Comparison of ENCODE assay signal across 25 cellular contexts in genomic region chr18:10038268-10038667, GRCh38.
DNase-seq lines count a peak whose midpoint lies in the region; ATAC-seq and TF ChIP-seq lines count a peak whose summit lies in the region.
"Had no signal": no experiment of that assay in that cellular context is flagged by ENCODE, and none has a peak within 500 bp of the region (broad histone marks: within the 10 kb centered on the region; RNA-seq: fewer than 3 reads in every experiment).

No MANE protein-coding gene starts in this region.

- RAD21 ChIA-PET in HCT116 (lab: Charles Lee; ENCODE audit: low non-redundant PET in 1 of 2, low total read pairs in 2 of 2, uncharacterized antibody in 2 of 2, unreplicated experiment in 2 of 2) = no interaction called here

- H3K4me1 ChIP-seq in HCT116 (ENCODE audit: control insufficient read depth in 1 of 2, insufficient read depth in 2 of 2, low read length in 2 of 2) (peaks cover 0 to 9% of the 10 kb centered on the region in 2 experiments; a peak in 2 of 4 replicates), Loucy (ENCODE audit: insufficient read depth, low read length, poor library complexity, severe bottlenecking) (peaks cover 6% of the 10 kb centered on the region), body of pancreas (peaks cover 78% of the 10 kb centered on the region), stomach (peaks cover 11 to 51% (median 26%) of the 10 kb centered on the region in 4 donors), esophagus muscularis mucosa (peaks cover 0 to 24% (median 21%) of the 10 kb centered on the region in 4 donors)

- POLR2A ChIA-PET in HCT116 (lab: Charles Lee) = no interaction called here

- H3K9me3 ChIP-seq in HCT116 (ENCODE audit: control insufficient read depth in 1 of 2, insufficient read depth in 1 of 2, low read depth in 1 of 2, low read length in 2 of 2) (no peaks in the 10 kb centered on the region), Loucy (ENCODE audit: insufficient read depth, low read depth, low read length) (no peaks in the 10 kb centered on the region), body of pancreas (no peaks in the 10 kb centered on the region), stomach (peaks cover 10 to 16% (median 12%) of the 10 kb centered on the region in 4 donors), esophagus muscularis mucosa (peaks cover 0 to 20% (median 13%) of the 10 kb centered on the region in 4 donors)

- WGBS in body of pancreas, 2 donors = 88 to 100% methylated on average over 2 of the region's 2 CpGs
- WGBS in stomach, 5 donors = 75 to 91% (median 81%) methylated on average over 2 of the region's 2 CpGs
- WGBS in esophagus muscularis mucosa = 73% methylated on average over 2 of the region's 2 CpGs

- H3K79me2 ChIP-seq in HCT116 (ENCODE audit: insufficient read depth, low read length) = no peaks in the 10 kb centered on the region
- peaks cover 6% of the 10 kb centered on the region; the same call in 1 of the 2 replicates for H3K79me2 ChIP-seq in Loucy (ENCODE audit: insufficient read depth, low read length)

- H3K4me2 ChIP-seq in HCT116 (ENCODE audit: low read length) (no peak overlapping the region), Loucy (ENCODE audit: low read depth, low read length, poor library complexity, severe bottlenecking) (no peak overlapping the region)

- TF ChIP-seq RAD21 in HCT116 (IDR thresholded peaks at IDR 0.05; ENCODE audit: low read depth) = peak; percentile 19; the same call in 1 of the 2 replicates

- intact Hi-C loops in HCT116 (cut with micrococcal nuclease) (no loop called here), body of pancreas (cut with DNase I) (no loop called here), stomach (cut with DNase I; ENCODE audit: low total_unique reads) (no loop called here), esophagus muscularis mucosa (cut with DNase I) (no loop called here)

- BruUV-seq in HCT116 (replicated peaks; lab: Mats Ljungman, UMichigan) = no TSS peak

- H3K27me3 ChIP-seq in HCT116 (ENCODE audit: insufficient read depth, low read length) = no peaks in the 10 kb centered on the region
- H3K27me3 ChIP-seq in Loucy (ENCODE audit: insufficient read depth, low read length, poor library complexity, severe bottlenecking) = no peaks in the 10 kb centered on the region
- H3K27me3 ChIP-seq in body of pancreas = no peaks in the 10 kb centered on the region
- no peaks in the 10 kb centered on the region for H3K27me3 ChIP-seq in stomach
- H3K27me3 ChIP-seq in esophagus muscularis mucosa = no peaks in the 10 kb centered on the region
- H3K27me3 ChIP-seq: dorsolateral prefrontal cortex, sigmoid colon had no signal

- no peak for TF ChIP-seq EP300 in stomach (IDR thresholded peaks at IDR 0.05)
- no peak for TF ChIP-seq EP300 in esophagus muscularis mucosa (IDR thresholded peaks at IDR 0.05)

- TF ChIP-seq POLR2A in HCT116 (IDR thresholded peaks at IDR 0.05; ENCODE audit: borderline replicate concordance, extremely low read depth, insufficient read depth, insufficient read length) = no peak
- no peak for TF ChIP-seq POLR2A in body of pancreas (IDR thresholded peaks at IDR 0.05)
- no peak for TF ChIP-seq POLR2A in stomach (IDR thresholded peaks at IDR 0.05)
- no peak for TF ChIP-seq POLR2A in esophagus muscularis mucosa (IDR thresholded peaks at IDR 0.05; ENCODE audit: low read depth)

- H2AFZ ChIP-seq in HCT116 (ENCODE audit: low read depth, low read length, poor library complexity, severe bottlenecking) = no peak overlapping the region
- no peak overlapping the region for H2AFZ ChIP-seq in Loucy (ENCODE audit: low read length)

- CTCF ChIA-PET in HCT116 (lab: Charles Lee) = no interaction called here

- H3K9me2 ChIP-seq in HCT116 (ENCODE audit: insufficient read depth) = no peaks in the 10 kb centered on the region
- no peaks in the 10 kb centered on the region for H3K9me2 ChIP-seq in Loucy (replicated peaks; ENCODE audit: low read depth, low read length)

- H3F3A ChIP-seq in Loucy (ENCODE audit: low read depth) = no peaks in the 10 kb centered on the region

- H3K4me3 ChIP-seq in HCT116 (replicated peaks in 1 of 2; ENCODE audit: low read depth in 1 of 2, low read length in 2 of 2) = no peak overlapping the region
- H3K4me3 ChIP-seq in Loucy (ENCODE audit: low read length, poor library complexity, severe bottlenecking) = no peak overlapping the region
- no peak overlapping the region for H3K4me3 ChIP-seq in body of pancreas
- H3K4me3 ChIP-seq in stomach = no peak overlapping the region
- no peak overlapping the region for H3K4me3 ChIP-seq in esophagus muscularis mucosa
- H3K4me3 ChIP-seq: dorsolateral prefrontal cortex, sigmoid colon had no signal

- H3K27ac ChIP-seq in HCT116 (ENCODE audit: low read depth, low read length) (no peak overlapping the region), body of pancreas (peak overlapping the region in 3 of 4 donors; percentile 46 to 95 (median 89)), stomach (peak overlapping the region in 3 of 5 donors; percentile 83 to 85 (median 85)), esophagus muscularis mucosa (replicated peaks in 1 of 4) (no peak overlapping the region)
- H3K27ac ChIP-seq: dorsolateral prefrontal cortex had no signal

- peak; percentile 52 for ATAC-seq in HCT116
- ATAC-seq in body of pancreas = no peak
- ATAC-seq: activated T-cell treated with anti-CD3 and anti-CD28 coated beads, Interleukin-2, amount 50 U/mL, for 72 hours had no signal

- TF ChIP-seq CTCF in HCT116 (IDR thresholded peaks at IDR 0.05 in 2 of 3, conservative IDR thresholded peaks at IDR 0.05 in 1 of 3; ENCODE audit: borderline replicate concordance in 1 of 3, insufficient read depth in 1 of 3, low read depth in 2 of 3, low read length in 2 of 3) (peak in 1 of 3 experiments; percentile 27; a peak in 1 of 6 replicates), Loucy (conservative IDR thresholded peaks at IDR 0.05; ENCODE audit: low read length) (peak; percentile 51), body of pancreas (IDR thresholded peaks at IDR 0.05) (no peak), stomach (IDR thresholded peaks at IDR 0.05) (no peak), esophagus muscularis mucosa (IDR thresholded peaks at IDR 0.05) (no peak)

- no peaks in the 10 kb centered on the region for H4K20me1 ChIP-seq in HCT116 (ENCODE audit: insufficient read depth)
- no peaks in the 10 kb centered on the region for H4K20me1 ChIP-seq in Loucy (ENCODE audit: insufficient read depth, low read length, poor library complexity, severe bottlenecking)

- H3K9ac ChIP-seq in HCT116 (ENCODE audit: low read length) (no peak overlapping the region), Loucy (ENCODE audit: low read depth, low read length, poor library complexity, severe bottlenecking) (no peak overlapping the region)

- DNase-seq in HCT116 (ENCODE audit: low read depth, low spot score) = no peak
- DNase-seq in body of pancreas = no peak
- DNase-seq in stomach = peak; percentile 15
- DNase-seq in AG08396 (ENCODE audit: low spot score) = no peak
- DNase-seq in HCEC 1CT = no peak
- no peak for DNase-seq in esophagus muscularis mucosa (ENCODE audit: extremely low spot score)
- DNase-seq: activated CD4-positive, alpha-beta T cell treated with anti-CD3 and anti-CD28 coated beads for 1 hour; activated naive CD4-positive, alpha-beta T cell treated with anti-CD3 and anti-CD28 coated beads, Interleukin-2, amount 10 ng/mL, durations not matched to agents 7 days and 5 days; activated T-cell treated with anti-CD3 and anti-CD28 coated beads, Interleukin-2, amount 50 U/mL, for 72 hours; amygdala; CD4-positive, alpha-beta T cell; central memory CD4-positive, alpha-beta T cell; DMS 273 treated with DMSO at 0.1 percent for 48 hours; GDM1; hypothalamus; MM.1S; NCI-H2171; NCI-H526 treated with DMSO at 0.1 percent for 48 hours; posterior cingulate gyrus; sigmoid colon; stimulated activated CD8-positive, alpha-beta memory T cell treated with anti-CD3 and anti-CD28 coated beads, Interleukin-4, amount 100 ng/mL, for 48 hours; substantia nigra; SW 1271 had no signal

- no peaks in the 10 kb centered on the region for H3K36me3 ChIP-seq in HCT116 (ENCODE audit: control insufficient read depth in 1 of 2, insufficient read depth in 2 of 2, low read length in 2 of 2)
- H3K36me3 ChIP-seq in Loucy (ENCODE audit: insufficient read depth, low read length) = no peaks in the 10 kb centered on the region
- no peaks in the 10 kb centered on the region for H3K36me3 ChIP-seq in body of pancreas (replicated peaks in 1 of 2; ENCODE audit: insufficient read depth in 1 of 2, low read depth in 2 of 2)
- no peaks in the 10 kb centered on the region for H3K36me3 ChIP-seq in stomach
- no peaks in the 10 kb centered on the region for H3K36me3 ChIP-seq in esophagus muscularis mucosa
- H3K36me3 ChIP-seq: sigmoid colon had no signal

TF ChIP-seq in HCT116, 20 proteins besides CTCF, POLR2A, EP300 and RAD21 (continues in another document):
- TF ChIP-seq ZNF274 (IDR thresholded peaks at IDR 0.05; ENCODE audit: low read depth, low read length) (no peak), EZH2 (IDR thresholded peaks at IDR 0.05) (no peak), ZFX (IDR thresholded peaks at IDR 0.05) (no peak), TCF7L2 (IDR thresholded peaks at IDR 0.05; ENCODE audit: borderline replicate concordance, extremely low read depth, insufficient read depth, insufficient read length) (no peak), SRF (IDR thresholded peaks at IDR 0.05; ENCODE audit: low read depth) (no peak), SP1 (IDR thresholded peaks at IDR 0.05; ENCODE audit: low read depth) (no peak), CEBPB (IDR thresholded peaks at IDR 0.05; ENCODE audit: low read depth) (no peak)

Comparison
In these comparisons a context has a peak if more than half of its experiments do, and no peak if none do; other contexts are left out.
1. H3K27ac ChIP-seq: peak in body of pancreas (3 of 4) and stomach (3 of 5); none in HCT116 (single experiment) and esophagus muscularis mucosa (0 of 4).